ENCODE assay signal across 8 cellular contexts in genomic region chr12:93773122-93773871, GRCh38.
DNase-seq lines count a peak whose midpoint lies in the region; ATAC-seq and TF ChIP-seq lines count a peak whose summit lies in the region.

No MANE protein-coding gene starts in this region.

- DNase-seq in activated effector memory CD4-positive, alpha-beta T cell treated with anti-CD3 and anti-CD28 coated beads, Interleukin-2, amount 50 U/mL, for 16 hours: peak; percentile 83
- no peak for DNase-seq in activated effector memory CD4-positive, alpha-beta T cell treated with Interleukin-2 at 50 U/mL for 16 hours
- peak; percentile 37 to 43 for DNase-seq in activated CD4-positive, alpha-beta T cell treated with anti-CD3 and anti-CD28 coated beads for 4 hours
- DNase-seq in fibroblast of pulmonary artery (ENCODE audit: low read depth) (peak; percentile 79), COLO829 (ENCODE audit: low spot score) (no peak), HuH-7 (ENCODE audit: low spot score) (no peak), NCI-H510A (lab: John Stamatoyannopoulos, UW) (no peak)
- peak; percentile 42 for DNase-seq in stimulated activated naive CD8-positive, alpha-beta T cell treated with anti-CD3 and anti-CD28 coated beads, Interleukin-15, Interleukin-2, amounts not matched to agents 100 U/mL and 50 U/mL, for 24 hours

- H3K4me3 ChIP-seq in fibroblast of pulmonary artery (replicated peaks; ENCODE audit: low read depth, low read length): no peak overlapping the region

- TF ChIP-seq CTCF in fibroblast of pulmonary artery (IDR thresholded peaks at IDR 0.05; ENCODE audit: low read length, missing control alignments): no peak

- ATAC-seq in stimulated activated naive CD8-positive, alpha-beta T cell treated with anti-CD3 and anti-CD28 coated beads, Interleukin-15, Interleukin-2, amounts not matched to agents 100 U/mL and 50 U/mL, for 24 hours: peak; percentile 83

Comparison
In these comparisons a context has a peak if more than half of its experiments do, and no peak if none do; other contexts are left out.
1. DNase-seq: peak in activated effector memory CD4-positive, alpha-beta T cell treated with anti-CD3 and anti-CD28 coated beads, Interleukin-2, amount 50 U/mL, for 16 hours (single experiment), activated CD4-positive, alpha-beta T cell treated with anti-CD3 and anti-CD28 coated beads for 4 hours (2 of 2), fibroblast of pulmonary artery (single experiment) and stimulated activated naive CD8-positive, alpha-beta T cell treated with anti-CD3 and anti-CD28 coated beads, Interleukin-15, Interleukin-2, amounts not matched to agents 100 U/mL and 50 U/mL, for 24 hours (single experiment); none in activated effector memory CD4-positive, alpha-beta T cell treated with Interleukin-2 at 50 U/mL for 16 hours (single experiment), COLO829 (single experiment), HuH-7 (single experiment) and NCI-H510A (single experiment).